Comparison of ENCODE assay signal across 8 cellular contexts in the genomic region with DNA sequence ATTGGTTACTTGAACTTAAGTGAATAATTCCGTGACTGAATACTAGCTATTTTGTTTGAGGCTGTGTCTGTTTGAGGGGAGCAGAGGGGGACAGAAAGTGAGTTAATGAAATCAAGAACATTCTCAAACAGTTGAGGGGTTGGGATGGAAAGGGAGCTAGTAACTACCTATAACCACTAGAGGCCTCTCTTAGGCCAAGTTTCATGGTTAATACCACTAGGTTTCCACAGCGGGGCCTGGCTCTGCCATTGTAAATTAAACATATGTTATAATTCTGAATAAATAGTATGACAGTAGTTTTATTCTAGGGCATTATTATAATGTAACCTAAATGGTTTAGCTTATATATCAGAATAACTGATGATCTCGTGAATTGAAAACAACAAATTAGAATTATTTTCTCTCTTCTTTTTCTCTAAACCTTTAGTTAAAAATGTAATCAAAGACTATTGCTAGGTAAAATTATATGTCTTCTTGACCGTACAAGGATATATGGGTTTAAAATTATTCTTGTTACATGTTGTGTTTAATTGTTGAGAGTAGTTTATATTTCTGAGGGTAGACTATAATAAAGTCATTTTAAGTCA.
A peak's percentile ranks its signal among the peaks of the same experiment; 100 is the strongest.
DNase-seq lines count a peak whose midpoint lies in the region; ATAC-seq, FAIRE-seq and TF ChIP-seq lines count a peak whose summit lies in the region.

No MANE protein-coding gene starts in this region.

- 40% methylated on average over 4 of the region's 4 CpGs for WGBS in HepG2 (ENCODE audit: low lambda C conversion rate)
- 62 to 64% methylated on average over 4 of the region's 4 CpGs for WGBS in upper lobe of left lung, 2 donors

- POLR2A ChIA-PET in activated naive CD8-positive, alpha-beta T cell treated with anti-CD3 and anti-CD28 coated beads, Interleukin-2, amount 10 ng/mL, durations not matched to agents 7 days and 5 days (lab: Charles Lee) = no interaction called here
- POLR2A ChIA-PET in HepG2 (lab: Yijun Ruan, JAX) = no interaction called here

- DNase-seq in activated naive CD8-positive, alpha-beta T cell treated with anti-CD3 and anti-CD28 coated beads, Interleukin-2, amount 10 ng/mL, durations not matched to agents 7 days and 5 days = no peak
- DNase-seq in activated naive CD8-positive, alpha-beta T cell treated with anti-CD3 and anti-CD28 coated beads for 36 hours = no peak
- DNase-seq in H7 (peak; percentile 10), OCI-M2 (lab: John Stamatoyannopoulos, UW; ENCODE audit: unreplicated experiment) (peak; percentile 15), cerebellar cortex (ENCODE audit: low spot score) (peak; percentile 72), HepG2 (ENCODE audit: low spot score) (peak; percentile 29), upper lobe of left lung (no peak)

- TF ChIP-seq CTCF in KMS-11 (conservative IDR thresholded peaks at IDR 0.05; ENCODE audit: low read depth, low read length) (peak; percentile 54), HepG2 (CRISPR knock-in tag; IDR thresholded peaks at IDR 0.05) (peak; percentile 64), upper lobe of left lung (IDR thresholded peaks at IDR 0.05) (peak; percentile 25 to 56 (median 48))

- H3K4me3 ChIP-seq in H7 (ENCODE audit: insufficient read depth, low read depth, low read length) (no peak overlapping the region), KMS-11 (IDR thresholded peaks at IDR 0.05; ENCODE audit: insufficient read depth, low read depth, low read length) (no peak overlapping the region), HepG2 (replicated peaks in 1 of 3; ENCODE audit: insufficient read depth in 1 of 3, low read depth in 2 of 3, low read length in 3 of 3) (no peak overlapping the region), upper lobe of left lung (no peak overlapping the region)

- no peaks in the 10 kb centered on the region for H3K27me3 ChIP-seq in H7 (ENCODE audit: control insufficient read depth, insufficient read depth, low read length)
- no peaks in the 10 kb centered on the region for H3K27me3 ChIP-seq in KMS-11 (ENCODE audit: insufficient read depth, low read depth)
- no peaks in the 10 kb centered on the region for H3K27me3 ChIP-seq in HepG2 (ENCODE audit: control insufficient read depth in 1 of 2, insufficient read depth in 2 of 2, low read length in 2 of 2)
- H3K27me3 ChIP-seq in upper lobe of left lung = no peaks in the 10 kb centered on the region

- no TSS peak for BruUV-seq in HepG2 (replicated peaks; lab: Mats Ljungman, UMichigan)

- H3K9ac ChIP-seq in KMS-11 = no peak overlapping the region
- H3K9ac ChIP-seq in HepG2 (ENCODE audit: insufficient read depth, low read depth, low read length) = no peak overlapping the region

- H3K36me3 ChIP-seq in H7 (replicated peaks; ENCODE audit: control insufficient read depth, insufficient read depth, low read length) (no peaks in the 10 kb centered on the region), KMS-11 (ENCODE audit: insufficient read depth) (no peaks in the 10 kb centered on the region), HepG2 (replicated peaks in 1 of 2; ENCODE audit: control insufficient read depth in 1 of 2, insufficient read depth in 2 of 2, low read length in 2 of 2) (0 out of 5 replicates have a peak, but pooled peaks cover 0 to 4% of the 10 kb centered on the region in 2 experiments), upper lobe of left lung (no peaks in the 10 kb centered on the region)

- H3K4me2 ChIP-seq in KMS-11 (no peak overlapping the region), HepG2 (ENCODE audit: low read depth, low read length) (no peak overlapping the region)

- H3K27me3 Mint-ChIP-seq in activated naive CD8-positive, alpha-beta T cell treated with anti-CD3 and anti-CD28 coated beads, Interleukin-2, amount 10 ng/mL, durations not matched to agents 7 days and 5 days = no peaks in the 10 kb centered on the region
- H3K27me3 Mint-ChIP-seq in activated naive CD8-positive, alpha-beta T cell treated with anti-CD3 and anti-CD28 coated beads for 36 hours = no peaks in the 10 kb centered on the region

- H3K4me1 Mint-ChIP-seq in activated naive CD8-positive, alpha-beta T cell treated with anti-CD3 and anti-CD28 coated beads, Interleukin-2, amount 10 ng/mL, durations not matched to agents 7 days and 5 days = no peaks in the 10 kb centered on the region
- H3K4me1 Mint-ChIP-seq in activated naive CD8-positive, alpha-beta T cell treated with anti-CD3 and anti-CD28 coated beads for 36 hours = peaks cover 12% of the 10 kb centered on the region

- TF ChIP-seq POLR2A in HepG2 (IDR thresholded peaks at IDR 0.05; ENCODE audit: insufficient read depth in 1 of 2, low read depth in 2 of 2, low read length in 2 of 2) (no peak), upper lobe of left lung (IDR thresholded peaks at IDR 0.05) (no peak)

- intact Hi-C loops in HepG2 (cut with micrococcal nuclease; ENCODE audit: unreplicated experiment) = loop anchor here (2.0 to 10.0 kb wide), 4 partner anchors 124 to 1253 kb away; no protein-coding TSS in a partner anchor

- peak; percentile 23; the same call in 1 of the 2 replicates for TF ChIP-seq RAD21 in HepG2 (CRISPR knock-in tag; IDR thresholded peaks at IDR 0.05)

- H3K4me1 ChIP-seq in KMS-11 (ENCODE audit: low read depth, poor library complexity, severe bottlenecking) (peaks cover 11% of the 10 kb centered on the region), HepG2 (ENCODE audit: insufficient read depth, low read length) (no peaks in the 10 kb centered on the region), upper lobe of left lung (no peaks in the 10 kb centered on the region)

- H4K20me1 ChIP-seq in KMS-11 (ENCODE audit: insufficient read depth) (no peaks in the 10 kb centered on the region), HepG2 (ENCODE audit: insufficient read depth, low read length) (no peaks in the 10 kb centered on the region)

- H3K9me3 ChIP-seq in HepG2 (ENCODE audit: low read length) = no peaks in the 10 kb centered on the region
- no peaks in the 10 kb centered on the region for H3K9me3 ChIP-seq in upper lobe of left lung

- in situ Hi-C loops in HepG2 (cut with HindIII; ENCODE audit: extremely low pct_ligation_motif_present, low pct_unique_long_range_greater_than_20kb) = no loop called here

- FAIRE-seq in HepG2 (lab: Jason Lieb, UNC) = peak; percentile 26

- H2AFZ ChIP-seq in KMS-11 (ENCODE audit: low read depth) (no peak overlapping the region), HepG2 (ENCODE audit: low read length) (no peak overlapping the region)

- CTCF ChIA-PET in HepG2 (lab: Yijun Ruan, JAX; ENCODE audit: low intra/inter-chr PET ratio, low total read pairs) = interaction anchor here (1.2 to 1.5 kb wide), 2 partner anchors 124 to 391 kb away, joined by 3 to 5 read pairs; no protein-coding TSS in a partner anchor

- H3K27ac Mint-ChIP-seq in activated naive CD8-positive, alpha-beta T cell treated with anti-CD3 and anti-CD28 coated beads, Interleukin-2, amount 10 ng/mL, durations not matched to agents 7 days and 5 days = no peak overlapping the region
- no peak overlapping the region for H3K27ac Mint-ChIP-seq in activated naive CD8-positive, alpha-beta T cell treated with anti-CD3 and anti-CD28 coated beads for 36 hours

- H3K79me2 ChIP-seq in KMS-11 (ENCODE audit: insufficient read depth, low read depth) (no peaks in the 10 kb centered on the region), HepG2 (ENCODE audit: insufficient read depth, low read length) (no peaks in the 10 kb centered on the region)

- no peak overlapping the region for H3K4me3 Mint-ChIP-seq in activated naive CD8-positive, alpha-beta T cell treated with anti-CD3 and anti-CD28 coated beads, Interleukin-2, amount 10 ng/mL, durations not matched to agents 7 days and 5 days
- no peak overlapping the region for H3K4me3 Mint-ChIP-seq in activated naive CD8-positive, alpha-beta T cell treated with anti-CD3 and anti-CD28 coated beads for 36 hours

- TF ChIP-seq EP300 in HepG2 (IDR thresholded peaks at IDR 0.05; ENCODE audit: low read depth in 2 of 2, low read length in 2 of 2) (no peak), HepG2 (CRISPR knock-in tag; IDR thresholded peaks at IDR 0.05; ENCODE audit: borderline replicate concordance) (no peak), upper lobe of left lung (IDR thresholded peaks at IDR 0.05) (no peak)

- peak; percentile 52 for ATAC-seq in activated naive CD8-positive, alpha-beta T cell treated with anti-CD3 and anti-CD28 coated beads, Interleukin-2, amount 10 ng/mL, durations not matched to agents 7 days and 5 days (ENCODE audit: low read depth)
- ATAC-seq in HepG2 (peak; percentile 97), upper lobe of left lung (ENCODE audit: low FRiP score in 2 of 2) (peak in 1 of 2 donors; percentile 85)

- H3K27ac ChIP-seq in KMS-11 = no peak overlapping the region
- no peak overlapping the region for H3K27ac ChIP-seq in HepG2 (ENCODE audit: extremely low read length, insufficient read depth, low read length)
- H3K27ac ChIP-seq in upper lobe of left lung = no peak overlapping the region

- H3K9me3 Mint-ChIP-seq in activated naive CD8-positive, alpha-beta T cell treated with anti-CD3 and anti-CD28 coated beads, Interleukin-2, amount 10 ng/mL, durations not matched to agents 7 days and 5 days = no peaks in the 10 kb centered on the region
- H3K9me3 Mint-ChIP-seq in activated naive CD8-positive, alpha-beta T cell treated with anti-CD3 and anti-CD28 coated beads for 36 hours = peaks cover 2% of the 10 kb centered on the region

- peaks cover 2% of the 10 kb centered on the region for H3K36me3 Mint-ChIP-seq in activated naive CD8-positive, alpha-beta T cell treated with anti-CD3 and anti-CD28 coated beads, Interleukin-2, amount 10 ng/mL, durations not matched to agents 7 days and 5 days
- peaks cover 2% of the 10 kb centered on the region for H3K36me3 Mint-ChIP-seq in activated naive CD8-positive, alpha-beta T cell treated with anti-CD3 and anti-CD28 coated beads for 36 hours

TF ChIP-seq in HepG2, 621 proteins besides CTCF, POLR2A, EP300 and RAD21 (continues in another document):
- TF ChIP-seq SMC3 (IDR thresholded peaks at IDR 0.05; ENCODE audit: low read length) (peak; percentile 51), CAMTA2 (CRISPR knock-in tag; IDR thresholded peaks at IDR 0.05; ENCODE audit: borderline replicate concordance) (no peak), STAG1 (CRISPR knock-in tag; IDR thresholded peaks at IDR 0.05) (peak; percentile 81), YEATS4 (CRISPR knock-in tag; IDR thresholded peaks at IDR 0.05; ENCODE audit: borderline replicate concordance) (no peak)
- TF ChIP-seq, protein P1, sequence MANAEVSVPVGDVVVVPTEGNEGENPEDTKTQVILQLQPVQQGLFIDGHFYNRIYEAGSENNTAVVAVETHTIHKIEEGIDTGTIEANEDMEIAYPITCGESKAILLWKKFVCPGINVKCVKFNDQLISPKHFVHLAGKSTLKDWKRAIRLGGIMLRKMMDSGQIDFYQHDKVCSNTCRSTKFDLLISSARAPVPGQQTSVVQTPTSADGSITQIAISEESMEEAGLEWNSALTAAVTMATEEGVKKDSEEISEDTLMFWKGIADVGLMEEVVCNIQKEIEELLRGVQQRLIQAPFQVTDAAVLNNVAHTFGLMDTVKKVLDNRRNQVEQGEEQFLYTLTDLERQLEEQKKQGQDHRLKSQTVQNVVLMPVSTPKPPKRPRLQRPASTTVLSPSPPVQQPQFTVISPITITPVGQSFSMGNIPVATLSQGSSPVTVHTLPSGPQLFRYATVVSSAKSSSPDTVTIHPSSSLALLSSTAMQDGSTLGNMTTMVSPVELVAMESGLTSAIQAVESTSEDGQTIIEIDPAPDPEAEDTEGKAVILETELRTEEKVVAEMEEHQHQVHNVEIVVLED (CRISPR knock-in tag; IDR thresholded peaks at IDR 0.05; ENCODE audit: borderline replicate concordance) = no peak

Comparison
In these comparisons a context has a peak if more than half of its experiments do, and no peak if none do; other contexts are left out.
1. DNase-seq: peak in H7 (single experiment), OCI-M2 (single experiment), cerebellar cortex (single experiment) and HepG2 (single experiment); none in activated naive CD8-positive, alpha-beta T cell treated with anti-CD3 and anti-CD28 coated beads, Interleukin-2, amount 10 ng/mL, durations not matched to agents 7 days and 5 days (single experiment), activated naive CD8-positive, alpha-beta T cell treated with anti-CD3 and anti-CD28 coated beads for 36 hours (single experiment) and upper lobe of left lung (0 of 2).
2. Peak in every context shown above with its lines, with median percentiles within 50 percentile points of each other: CTCF ChIP-seq.